ENCODE assay signal across 9 cellular contexts in the genomic region with DNA sequence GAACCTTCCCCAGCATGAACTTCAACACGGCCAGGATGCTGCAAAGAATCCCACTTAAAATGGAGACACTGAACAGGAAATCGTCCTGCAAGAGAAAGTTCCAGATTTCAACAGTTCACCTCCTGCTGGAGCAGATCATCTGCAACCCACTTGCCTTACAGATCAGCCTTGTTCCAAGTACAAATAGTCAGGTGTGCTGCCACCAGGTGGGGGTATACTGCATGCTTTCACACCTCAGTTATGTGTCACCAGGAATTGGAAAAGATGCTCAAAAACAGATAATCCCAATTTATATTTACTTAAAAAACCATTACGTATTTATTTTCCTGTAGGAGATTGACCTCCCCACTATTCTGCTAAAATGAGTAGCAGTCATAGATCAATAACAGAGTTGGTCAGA.
DNase-seq lines count a peak whose midpoint lies in the region; ATAC-seq and TF ChIP-seq lines count a peak whose summit lies in the region.
"Had no signal": no experiment of that assay in that cellular context is flagged by ENCODE, and none has a peak within 500 bp of the region (broad histone marks: within the 10 kb centered on the region; RNA-seq: fewer than 3 reads in every experiment).

No MANE protein-coding gene starts in this region.

- no peak overlapping the region for H2BK5ac ChIP-seq in IMR-90 (ENCODE audit: low read depth, low read length, poor library complexity, severe bottlenecking)

- H3K79me1 ChIP-seq in IMR-90 (ENCODE audit: low read depth in 1 of 2, low read length in 2 of 2) = no peaks in the 10 kb centered on the region

- H3K9me3 ChIP-seq in IMR-90 (ENCODE audit: control insufficient read depth, insufficient read depth, low read length) (no peaks in the 10 kb centered on the region), stomach (no peaks in the 10 kb centered on the region)

- H4K91ac ChIP-seq in IMR-90 (ENCODE audit: insufficient read depth, low read depth, low read length) = no peak overlapping the region

- dilution Hi-C loops in IMR-90 (cut with HindIII; ENCODE audit: low sequenced_read_pairs, unreplicated experiment) = no loop called here

- H3K36me3 Mint-ChIP-seq in endothelial cell (ENCODE audit: low read depth, unreplicated experiment) = peaks cover 25% of the 10 kb centered on the region
- H3K36me3 Mint-ChIP-seq: IgD-negative memory B cell had no signal

- no CpG with 5 or more reads among the region's 3 CpGs for WGBS in IMR-90 (ENCODE audit: extremely low coverage in 2 of 2, insufficient read length in 1 of 2), 2 experiments
- whole genome bisulfite sequencing in stomach, 5 donors = 48 to 57% (median 56%) methylated on average over 3 of the region's 3 CpGs

- no peak for TF ChIP-seq EP300 in stomach (IDR thresholded peaks at IDR 0.05)

- no peak overlapping the region for H4K5ac ChIP-seq in IMR-90 (ENCODE audit: low read depth, low read length)

- peak; percentile 43 for TF ChIP-seq CTCF in GM12864 (IDR thresholded peaks at IDR 0.05; ENCODE audit: low read depth, low read length, missing control alignments)
- 0 out of 2 replicates have a peak, but pooled peaks have one; percentile 9 for TF ChIP-seq CTCF in IMR-90 (conservative IDR thresholded peaks at IDR 0.05; ENCODE audit: low read depth, low read length)
- TF ChIP-seq CTCF in endothelial cell (IDR thresholded peaks at IDR 0.05; ENCODE audit: unreplicated experiment) = peak; percentile 47
- peak in 3 of 7 experiments; percentile 22 to 38 (median 33) for TF ChIP-seq CTCF in stomach (IDR thresholded peaks at IDR 0.05)

- no peak overlapping the region for H3K4me3 ChIP-seq in GM12864 (ENCODE audit: low read depth, low read length)
- H3K4me3 ChIP-seq in IMR-90 (ENCODE audit: insufficient read depth, low read depth, low read length) = no peak overlapping the region
- no peak overlapping the region for H3K4me3 ChIP-seq in stomach

- no peak overlapping the region for H3K9ac ChIP-seq in IMR-90 (ENCODE audit: low read depth, low read length)

- H3K4me1 Mint-ChIP-seq in endothelial cell (ENCODE audit: unreplicated experiment) = peaks cover 6% of the 10 kb centered on the region

- in situ Hi-C loops in IMR-90 (cut with MboI; ENCODE audit: low sequenced_read_pairs) = no loop called here

- no peaks in the 10 kb centered on the region for H4K20me1 ChIP-seq in IMR-90 (ENCODE audit: insufficient read depth, low read length)

- peaks cover 13% of the 10 kb centered on the region for H3K27me3 Mint-ChIP-seq in endothelial cell (ENCODE audit: unreplicated experiment)
- H3K27me3 Mint-ChIP-seq: IgD-negative memory B cell had no signal

- H2BK15ac ChIP-seq in IMR-90 (ENCODE audit: low read depth, low read length) = no peak overlapping the region

- H3K27ac Mint-ChIP-seq in endothelial cell (ENCODE audit: unreplicated experiment) = no peak overlapping the region
- H3K27ac Mint-ChIP-seq: IgD-negative memory B cell had no signal

- no peak overlapping the region for H2BK20ac ChIP-seq in IMR-90 (ENCODE audit: low read depth, low read length)

- no peak overlapping the region for H2AFZ ChIP-seq in IMR-90 (replicated peaks; ENCODE audit: low read length, poor library complexity)

- H3K9me3 Mint-ChIP-seq in endothelial cell (ENCODE audit: unreplicated experiment) = no peaks in the 10 kb centered on the region
- H3K9me3 Mint-ChIP-seq: IgD-negative memory B cell had no signal

- H3K36me3 ChIP-seq in IMR-90 (ENCODE audit: control insufficient read depth, insufficient read depth, low read length) (no peaks in the 10 kb centered on the region), stomach (peaks cover 0 to 13% (median 0%) of the 10 kb centered on the region in 4 donors)

- H4K8ac ChIP-seq in IMR-90 (ENCODE audit: low read depth in 2 of 2, low read length in 2 of 2) = no peak overlapping the region

- H2AK9ac ChIP-seq in IMR-90 (replicated peaks; ENCODE audit: low read depth, low read length, poor library complexity) = no peak overlapping the region

- no peak overlapping the region for H3K14ac ChIP-seq in IMR-90 (replicated peaks; ENCODE audit: low read depth, low read length)

- TF ChIP-seq RAD21 in IMR-90 (IDR thresholded peaks at IDR 0.05; ENCODE audit: low read length) = no peak

- H3K4ac ChIP-seq in IMR-90 (ENCODE audit: low read depth, low read length) = no peak overlapping the region

- BruUV-seq in IMR-90 (replicated peaks; lab: Mats Ljungman, UMichigan) = no TSS peak

- no peak overlapping the region for H3K4me2 ChIP-seq in IMR-90 (ENCODE audit: low read depth, low read length)

- H3K27ac ChIP-seq in IMR-90 (ENCODE audit: insufficient read depth, low read length) = no peak overlapping the region
- H3K27ac ChIP-seq in stomach = no peak overlapping the region

- H2AK5ac ChIP-seq in IMR-90 (ENCODE audit: low read depth, low read length) = no peak overlapping the region

- POLR2A ChIA-PET in IMR-90 (lab: Charles Lee; ENCODE audit: unreplicated experiment) = no interaction called here

- no peak overlapping the region for H2BK120ac ChIP-seq in IMR-90 (ENCODE audit: low read depth, low read length)

- TF ChIP-seq POLR2A in IMR-90 (IDR thresholded peaks at IDR 0.05; ENCODE audit: low read depth, low read length) (no peak), stomach (IDR thresholded peaks at IDR 0.05) (no peak)

- no peak for ATAC-seq in IMR-90 (ENCODE audit: low read depth)
- no peak for ATAC-seq in GM21423 (IDR thresholded peaks at IDR 0.05; ENCODE audit: unreplicated experiment)
- no peak for ATAC-seq in HG03196 (IDR thresholded peaks at IDR 0.05; ENCODE audit: unreplicated experiment)

- intact Hi-C loops in IMR-90 (cut with micrococcal nuclease) (no loop called here), stomach (cut with DNase I; ENCODE audit: low total_unique reads) (loop anchor here (10.0 kb wide), 1 partner anchor 439 kb away; no protein-coding TSS in a partner anchor)

- H3K23ac ChIP-seq in IMR-90 (ENCODE audit: low read depth, low read length) = no peak overlapping the region

- DNase-seq in GM12864 (ENCODE audit: low read depth) = peak; percentile 12
- DNase-seq in IMR-90 = no peak
- peak; percentile 41 for DNase-seq in RKO (ENCODE audit: low spot score)
- peak; percentile 38 for DNase-seq in endothelial cell (ENCODE audit: low spot score)
- peak; percentile 46 for DNase-seq in stomach
- no peak for DNase-seq in NCI-H1048 (lab: John Stamatoyannopoulos, UW)

- H3K18ac ChIP-seq in IMR-90 (ENCODE audit: low read depth, low read length) = no peak overlapping the region

- H3K9me1 ChIP-seq in IMR-90 (ENCODE audit: insufficient read depth, low read length) = 0 out of 2 replicates have a peak, but pooled peaks cover 4% of the 10 kb centered on the region

- CTCF ChIA-PET in IMR-90 (lab: Yijun Ruan, JAX) = no interaction called here

- peaks cover 33% of the 10 kb centered on the region for H3K27me3 ChIP-seq in IMR-90 (ENCODE audit: control insufficient read depth, insufficient read depth, low read length)
- peaks cover 0 to 4% (median 0%) of the 10 kb centered on the region in 3 donors for H3K27me3 ChIP-seq in stomach

- no peak overlapping the region for H3K4me3 Mint-ChIP-seq in endothelial cell (ENCODE audit: unreplicated experiment)
- H3K4me3 Mint-ChIP-seq: IgD-negative memory B cell had no signal

- H3K56ac ChIP-seq in IMR-90 (ENCODE audit: extremely low read depth, insufficient read depth, low read length) = no peak overlapping the region

- H3K4me1 ChIP-seq in IMR-90 (ENCODE audit: control insufficient read depth, insufficient read depth, low read length) (no peaks in the 10 kb centered on the region), stomach (no peaks in the 10 kb centered on the region)

TF ChIP-seq in IMR-90, 13 proteins besides CTCF, POLR2A, EP300 and RAD21:
- no peak for TF ChIP-seq CEBPB (IDR thresholded peaks at IDR 0.05; ENCODE audit: low read depth, low read length)
- no peak for TF ChIP-seq BHLHE40 (IDR thresholded peaks at IDR 0.05; ENCODE audit: low read depth, low read length)
- no peak for TF ChIP-seq FOS (IDR thresholded peaks at IDR 0.05; ENCODE audit: low read depth, low read length)
- TF ChIP-seq NFE2L2 (IDR thresholded peaks at IDR 0.05; ENCODE audit: low read depth, low read length) = no peak
- TF ChIP-seq RCOR1 (IDR thresholded peaks at IDR 0.05; ENCODE audit: insufficient replicate concordance, low read length) = no peak
- TF ChIP-seq RFX5 (IDR thresholded peaks at IDR 0.05; ENCODE audit: low read depth, low read length) = no peak
- TF ChIP-seq, protein P1, sequence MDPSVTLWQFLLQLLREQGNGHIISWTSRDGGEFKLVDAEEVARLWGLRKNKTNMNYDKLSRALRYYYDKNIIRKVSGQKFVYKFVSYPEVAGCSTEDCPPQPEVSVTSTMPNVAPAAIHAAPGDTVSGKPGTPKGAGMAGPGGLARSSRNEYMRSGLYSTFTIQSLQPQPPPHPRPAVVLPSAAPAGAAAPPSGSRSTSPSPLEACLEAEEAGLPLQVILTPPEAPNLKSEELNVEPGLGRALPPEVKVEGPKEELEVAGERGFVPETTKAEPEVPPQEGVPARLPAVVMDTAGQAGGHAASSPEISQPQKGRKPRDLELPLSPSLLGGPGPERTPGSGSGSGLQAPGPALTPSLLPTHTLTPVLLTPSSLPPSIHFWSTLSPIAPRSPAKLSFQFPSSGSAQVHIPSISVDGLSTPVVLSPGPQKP (IDR thresholded peaks at IDR 0.05; ENCODE audit: borderline replicate concordance, low read depth, low read length) = no peak
- TF ChIP-seq MAFK (IDR thresholded peaks at IDR 0.05; ENCODE audit: low read depth, low read length) = no peak
- TF ChIP-seq MAZ (IDR thresholded peaks at IDR 0.05; ENCODE audit: borderline replicate concordance, low read depth, low read length) = no peak
- no peak for TF ChIP-seq MXI1 (IDR thresholded peaks at IDR 0.05; ENCODE audit: borderline replicate concordance, low read depth, low read length)
- TF ChIP-seq CHD1 (IDR thresholded peaks at IDR 0.05; ENCODE audit: low read depth, low read length) = no peak
- TF ChIP-seq SMC3 (IDR thresholded peaks at IDR 0.05; ENCODE audit: low read depth, low read length) = no peak
- TF ChIP-seq, protein P2, sequence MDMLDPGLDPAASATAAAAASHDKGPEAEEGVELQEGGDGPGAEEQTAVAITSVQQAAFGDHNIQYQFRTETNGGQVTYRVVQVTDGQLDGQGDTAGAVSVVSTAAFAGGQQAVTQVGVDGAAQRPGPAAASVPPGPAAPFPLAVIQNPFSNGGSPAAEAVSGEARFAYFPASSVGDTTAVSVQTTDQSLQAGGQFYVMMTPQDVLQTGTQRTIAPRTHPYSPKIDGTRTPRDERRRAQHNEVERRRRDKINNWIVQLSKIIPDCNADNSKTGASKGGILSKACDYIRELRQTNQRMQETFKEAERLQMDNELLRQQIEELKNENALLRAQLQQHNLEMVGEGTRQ (IDR thresholded peaks at IDR 0.05; ENCODE audit: low read depth, low read length) = no peak

Comparison
In these comparisons a context has a peak if more than half of its experiments do, and no peak if none do; other contexts are left out.
1. DNase-seq: peak in GM12864 (single experiment), RKO (single experiment), endothelial cell (single experiment) and stomach (single experiment); none in IMR-90 (single experiment) and NCI-H1048 (single experiment).